In the genomic region with DNA sequence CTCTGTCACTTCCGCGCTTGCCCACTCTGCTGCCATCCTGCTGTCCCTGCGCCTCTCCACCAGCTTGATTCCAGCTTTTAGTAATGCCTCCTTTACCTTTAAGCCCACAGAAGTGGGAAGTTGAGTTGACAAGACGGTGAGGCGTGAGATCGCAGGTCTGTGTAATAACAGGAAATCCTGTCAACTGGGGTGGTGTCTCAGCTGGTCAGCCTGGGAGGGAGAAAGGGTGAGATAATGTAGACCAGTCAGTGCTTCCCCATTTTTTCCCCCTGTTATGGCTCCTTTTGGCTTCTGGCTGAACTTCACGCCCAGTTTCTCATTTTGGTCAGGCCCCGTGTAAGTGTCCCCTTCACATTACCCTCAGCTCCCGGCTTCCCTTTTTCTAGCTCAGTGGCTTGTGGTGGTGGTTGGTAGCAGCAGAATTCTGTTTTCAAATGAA, we compare ENCODE assay signal across 8 cellular contexts.
DNase-seq lines count a peak whose midpoint lies in the region; ATAC-seq lines count a peak whose summit lies in the region.

No MANE protein-coding gene starts in this region.

- H2AFZ ChIP-seq in trophoblast cell (ENCODE audit: insufficient read depth, low read length, poor library complexity): no peak overlapping the region

- DNase-seq in activated CD8-positive, alpha-beta memory T cell treated with anti-CD3 and anti-CD28 coated beads, Interleukin-2, amount 10 ng/mL, durations not matched to agents 7 days and 5 days: no peak
- no peak for DNase-seq in activated CD8-positive, alpha-beta memory T cell treated with anti-CD3 and anti-CD28 coated beads, Interleukin-2, amount 50 U/mL, for 4 hours
- DNase-seq in trophoblast cell (peak; percentile 24 to 34), DMS53 treated with DMSO at 0.1 percent for 48 hours (lab: John Stamatoyannopoulos, UW; ENCODE audit: unreplicated experiment) (no peak), NCI-H510A treated with DMSO at 0.1 percent for 48 hours (lab: John Stamatoyannopoulos, UW) (no peak), NCI-H345 treated with DMSO at 0.1 percent for 48 hours (lab: John Stamatoyannopoulos, UW; ENCODE audit: unreplicated experiment) (no peak)

- no peak overlapping the region for H4K91ac ChIP-seq in trophoblast cell (ENCODE audit: low read depth, low read length)

- no peak overlapping the region for H2BK5ac ChIP-seq in trophoblast cell (ENCODE audit: low read depth, low read length, poor library complexity)

- peaks cover 6 to 16% of the 10 kb centered on the region in 2 experiments for H3K36me3 ChIP-seq in trophoblast cell (ENCODE audit: control insufficient read depth in 1 of 2, insufficient read depth in 2 of 2, low read length in 2 of 2)

- no peak overlapping the region for H3K18ac ChIP-seq in trophoblast cell (ENCODE audit: low read length)

- no peaks in the 10 kb centered on the region for H3K79me2 ChIP-seq in trophoblast cell (ENCODE audit: control insufficient read depth, insufficient read depth, low read length, poor library complexity)

- no peak overlapping the region for H3K4me3 Mint-ChIP-seq in activated CD8-positive, alpha-beta memory T cell treated with anti-CD3 and anti-CD28 coated beads, Interleukin-2, amount 10 ng/mL, durations not matched to agents 7 days and 5 days

- peaks cover 6% of the 10 kb centered on the region for H3K79me1 ChIP-seq in trophoblast cell (ENCODE audit: low read length)

- H3K4ac ChIP-seq in trophoblast cell (ENCODE audit: low read depth, low read length): no peak overlapping the region

- no peak overlapping the region for H3K14ac ChIP-seq in trophoblast cell (ENCODE audit: low read length)

- H3K27ac Mint-ChIP-seq in activated CD8-positive, alpha-beta memory T cell treated with anti-CD3 and anti-CD28 coated beads, Interleukin-2, amount 10 ng/mL, durations not matched to agents 7 days and 5 days: peak overlapping the region; percentile 37

- no peaks in the 10 kb centered on the region for H3K9me3 ChIP-seq in trophoblast cell (ENCODE audit: insufficient read depth, low read depth, low read length)

- H3K27me3 ChIP-seq in trophoblast cell (ENCODE audit: insufficient read depth, low read length): no peaks in the 10 kb centered on the region

- H4K8ac ChIP-seq in trophoblast cell (ENCODE audit: low read depth, low read length): no peak overlapping the region

- WGBS in trophoblast cell (ENCODE audit: extremely low coverage, insufficient coverage, insufficient read length): no CpG with 5 or more reads among the region's 9 CpGs

- peak overlapping the region; percentile 54 for H3K27ac ChIP-seq in angular gyrus (ENCODE audit: low read depth, low read length)
- H3K27ac ChIP-seq in trophoblast cell (ENCODE audit: low read depth, low read length): no peak overlapping the region

- ATAC-seq in activated CD8-positive, alpha-beta memory T cell treated with anti-CD3 and anti-CD28 coated beads, Interleukin-2, amount 10 ng/mL, durations not matched to agents 7 days and 5 days: peak; percentile 52
- ATAC-seq in HG03342 (IDR thresholded peaks at IDR 0.05; ENCODE audit: unreplicated experiment): peak; percentile 74

- no peak overlapping the region for H4K12ac ChIP-seq in trophoblast cell (ENCODE audit: low read depth, low read length)

- H3K36me3 Mint-ChIP-seq in activated CD8-positive, alpha-beta memory T cell treated with anti-CD3 and anti-CD28 coated beads, Interleukin-2, amount 10 ng/mL, durations not matched to agents 7 days and 5 days: peaks cover 2% of the 10 kb centered on the region

- H3K4me3 ChIP-seq in trophoblast cell (ENCODE audit: low read depth, low read length): no peak overlapping the region

- no peak overlapping the region for H2BK12ac ChIP-seq in trophoblast cell (ENCODE audit: low read length)

- no peak overlapping the region for H2BK120ac ChIP-seq in trophoblast cell (ENCODE audit: insufficient read depth, low read length, poor library complexity)

- no peaks in the 10 kb centered on the region for H3K9me3 Mint-ChIP-seq in activated CD8-positive, alpha-beta memory T cell treated with anti-CD3 and anti-CD28 coated beads, Interleukin-2, amount 10 ng/mL, durations not matched to agents 7 days and 5 days (ENCODE audit: low read depth)

- H3K4me1 ChIP-seq in trophoblast cell (ENCODE audit: control insufficient read depth in 1 of 2, insufficient read depth in 2 of 2, low read length in 2 of 2): peaks cover 17 to 19% of the 10 kb centered on the region in 2 experiments

- H3K4me2 ChIP-seq in trophoblast cell (ENCODE audit: low read length): no peak overlapping the region

- CTCF ChIA-PET in activated CD8-positive, alpha-beta memory T cell treated with anti-CD3 and anti-CD28 coated beads, Interleukin-2, amount 10 ng/mL, durations not matched to agents 7 days and 5 days (lab: Charles Lee): interaction anchor here (1.4 to 2.3 kb wide), 4 partner anchors 10 to 120 kb away, joined by 3 to 8 read pairs (median 4); no protein-coding TSS in a partner anchor

- H3K9ac ChIP-seq in trophoblast cell (ENCODE audit: low read length): no peak overlapping the region

- H3K27me3 Mint-ChIP-seq in activated CD8-positive, alpha-beta memory T cell treated with anti-CD3 and anti-CD28 coated beads, Interleukin-2, amount 10 ng/mL, durations not matched to agents 7 days and 5 days: no peaks in the 10 kb centered on the region

- peaks cover 43% of the 10 kb centered on the region for H3K4me1 Mint-ChIP-seq in activated CD8-positive, alpha-beta memory T cell treated with anti-CD3 and anti-CD28 coated beads, Interleukin-2, amount 10 ng/mL, durations not matched to agents 7 days and 5 days

- no peak overlapping the region for H3K23ac ChIP-seq in trophoblast cell (ENCODE audit: low read length)

- no peak overlapping the region for H2AK5ac ChIP-seq in trophoblast cell (ENCODE audit: low read length)

Comparison
In these comparisons a context has a peak if more than half of its experiments do, and no peak if none do; other contexts are left out.
1. DNase-seq: peak in trophoblast cell (2 of 2); none in activated CD8-positive, alpha-beta memory T cell treated with anti-CD3 and anti-CD28 coated beads, Interleukin-2, amount 10 ng/mL, durations not matched to agents 7 days and 5 days (single experiment), activated CD8-positive, alpha-beta memory T cell treated with anti-CD3 and anti-CD28 coated beads, Interleukin-2, amount 50 U/mL, for 4 hours (single experiment), DMS53 treated with DMSO at 0.1 percent for 48 hours (single experiment), NCI-H510A treated with DMSO at 0.1 percent for 48 hours (single experiment) and NCI-H345 treated with DMSO at 0.1 percent for 48 hours (single experiment).